17 cellular contexts compared by ENCODE assay signal in genomic region chr14:53695692-53696091, GRCh38.
DNase-seq lines count a peak whose midpoint lies in the region; ATAC-seq and TF ChIP-seq lines count a peak whose summit lies in the region.
"Had no signal": no experiment of that assay in that cellular context is flagged by ENCODE, and none has a peak within 500 bp of the region (broad histone marks: within the 10 kb centered on the region; RNA-seq: fewer than 3 reads in every experiment).

No MANE protein-coding gene starts in this region.

- H3K79me2 ChIP-seq in neural cell (replicated peaks; ENCODE audit: insufficient read depth, low read length) = no peaks in the 10 kb centered on the region
- no peaks in the 10 kb centered on the region for H3K79me2 ChIP-seq in GM23338 (replicated peaks; ENCODE audit: insufficient read depth)

- peak; percentile 47 for TF ChIP-seq EP300 in neural cell (conservative IDR thresholded peaks at IDR 0.05; ENCODE audit: poor library complexity, severe bottlenecking)

- no peak overlapping the region for H3K4me3 ChIP-seq in neural cell (ENCODE audit: low read length)
- H3K4me3 ChIP-seq in GM23338 = no peak overlapping the region
- H3K4me3 ChIP-seq: A549 had no signal

- no peak overlapping the region for H2AFZ ChIP-seq in neural cell (ENCODE audit: low read depth, low read length)
- H2AFZ ChIP-seq in GM23338 = no peak overlapping the region

- H3K36me3 ChIP-seq in neural cell (ENCODE audit: insufficient read depth, low read length) (no peaks in the 10 kb centered on the region), GM23338 (ENCODE audit: insufficient read depth) (no peaks in the 10 kb centered on the region)

- H3K27ac ChIP-seq in neural cell (ENCODE audit: low read length) (no peak overlapping the region), GM23338 (ENCODE audit: low read depth) (no peak overlapping the region)
- H3K27ac ChIP-seq: 22Rv1, A549, C4-2B had no signal

- TF ChIP-seq RAD21 in neural cell (conservative IDR thresholded peaks at IDR 0.05) = no peak

- TF ChIP-seq CTCF in neural cell (IDR thresholded peaks at IDR 0.05; ENCODE audit: poor library complexity, severe bottlenecking) (no peak), GM23338 (conservative IDR thresholded peaks at IDR 0.05; ENCODE audit: low read depth in 2 of 2) (no peak)

- H3K27me3 Mint-ChIP-seq in GM23338 (ENCODE audit: insufficient read depth, low read depth, poor library complexity) = no peaks in the 10 kb centered on the region
- no peaks in the 10 kb centered on the region for H3K27me3 Mint-ChIP-seq in activated naive CD8-positive, alpha-beta T cell treated with anti-CD3 and anti-CD28 coated beads for 36 hours
- H3K27me3 Mint-ChIP-seq: CD4-positive, alpha-beta T cell; IgD-negative memory B cell had no signal

- H3K36me3 Mint-ChIP-seq in GM23338 (ENCODE audit: low read depth) = no peaks in the 10 kb centered on the region
- no peaks in the 10 kb centered on the region for H3K36me3 Mint-ChIP-seq in activated naive CD8-positive, alpha-beta T cell treated with anti-CD3 and anti-CD28 coated beads for 36 hours
- H3K36me3 Mint-ChIP-seq: IgD-negative memory B cell had no signal

- no peaks in the 10 kb centered on the region for H3K4me1 Mint-ChIP-seq in GM23338
- no peaks in the 10 kb centered on the region for H3K4me1 Mint-ChIP-seq in activated naive CD8-positive, alpha-beta T cell treated with anti-CD3 and anti-CD28 coated beads for 36 hours
- H3K4me1 Mint-ChIP-seq: IgD-negative memory B cell had no signal

- no peak for ATAC-seq in GM23338
- ATAC-seq in HG03095 (IDR thresholded peaks at IDR 0.05; ENCODE audit: unreplicated experiment) = no peak
- ATAC-seq: A549 had no signal

- H3K9ac ChIP-seq in neural cell (ENCODE audit: low read length) = no peak overlapping the region

- DNase-seq in DMS79 treated with DMSO at 0.1 percent for 48 hours (lab: John Stamatoyannopoulos, UW) = peak; percentile 26
- no peak for DNase-seq in DMS79 (lab: John Stamatoyannopoulos, UW)
- DNase-seq in DMS53 (lab: John Stamatoyannopoulos, UW) = peak; percentile 70
- peak; percentile 41 for DNase-seq in NCI-H345 (lab: John Stamatoyannopoulos, UW)
- DNase-seq in GM23338 (ENCODE audit: low spot score) = no peak
- DNase-seq in activated naive CD8-positive, alpha-beta T cell treated with anti-CD3 and anti-CD28 coated beads for 36 hours = no peak
- DNase-seq: AML-193; CD4-positive, alpha-beta T cell; HCEC 1CT; KBM-7 had no signal

- no peak overlapping the region for H3K4me2 ChIP-seq in neural cell (ENCODE audit: low read length)
- no peak overlapping the region for H3K4me2 ChIP-seq in GM23338

- H3K9me3 Mint-ChIP-seq in GM23338 = no peaks in the 10 kb centered on the region
- H3K9me3 Mint-ChIP-seq in activated naive CD8-positive, alpha-beta T cell treated with anti-CD3 and anti-CD28 coated beads for 36 hours = peaks cover 4% of the 10 kb centered on the region

- H4K20me1 ChIP-seq in neural cell (ENCODE audit: insufficient read depth) = no peaks in the 10 kb centered on the region
- H4K20me1 ChIP-seq in GM23338 (replicated peaks; ENCODE audit: insufficient read depth) = no peaks in the 10 kb centered on the region

- no peak overlapping the region for H3K27ac Mint-ChIP-seq in GM23338
- no peak overlapping the region for H3K27ac Mint-ChIP-seq in activated naive CD8-positive, alpha-beta T cell treated with anti-CD3 and anti-CD28 coated beads for 36 hours
- H3K27ac Mint-ChIP-seq: CD4-positive, alpha-beta T cell; IgD-negative memory B cell had no signal

- no peaks in the 10 kb centered on the region for H3K4me1 ChIP-seq in GM23338 (ENCODE audit: insufficient read depth)

- H3K9me3 ChIP-seq in neural cell (ENCODE audit: low read length) = no peaks in the 10 kb centered on the region
- H3K9me3 ChIP-seq: A549, Caco-2 had no signal

- H3K9me2 ChIP-seq in neural cell (ENCODE audit: insufficient read depth, low read length) (no peaks in the 10 kb centered on the region), GM23338 (ENCODE audit: insufficient read depth) (peaks cover 17% of the 10 kb centered on the region)

- H3F3A ChIP-seq in neural cell (ENCODE audit: insufficient read depth, low read length, poor library complexity, severe bottlenecking) = no peaks in the 10 kb centered on the region
- no peaks in the 10 kb centered on the region for H3F3A ChIP-seq in GM23338 (replicated peaks; ENCODE audit: low read depth)

- H3K27me3 ChIP-seq in neural cell (ENCODE audit: insufficient read depth, low read depth, low read length) = no peaks in the 10 kb centered on the region
- H3K27me3 ChIP-seq in GM23338 (ENCODE audit: insufficient read depth) = no peaks in the 10 kb centered on the region

- no peak overlapping the region for H3K4me3 Mint-ChIP-seq in GM23338
- H3K4me3 Mint-ChIP-seq in activated naive CD8-positive, alpha-beta T cell treated with anti-CD3 and anti-CD28 coated beads for 36 hours = no peak overlapping the region
- H3K4me3 Mint-ChIP-seq: CD4-positive, alpha-beta T cell; IgD-negative memory B cell had no signal

TF ChIP-seq in neural cell, 6 proteins besides CTCF, POLR2A, EP300 and RAD21:
- peak; percentile 94 for TF ChIP-seq POLR2AphosphoS5 (IDR thresholded peaks at IDR 0.05)
- TF ChIP-seq REST (IDR thresholded peaks at IDR 0.05; ENCODE audit: borderline replicate concordance) = no peak

TF ChIP-seq in GM23338, 12 proteins besides CTCF, POLR2A, EP300 and RAD21 (continues in another document):
- TF ChIP-seq NANOG (IDR thresholded peaks at IDR 0.05; ENCODE audit: borderline replicate concordance) (no peak), STAT1 (IDR thresholded peaks at IDR 0.05; ENCODE audit: unreplicated experiment) (no peak), JUNB (IDR thresholded peaks at IDR 0.05; ENCODE audit: unreplicated experiment) (no peak), POLR2AphosphoS5 (IDR thresholded peaks at IDR 0.05; ENCODE audit: low read depth) (no peak), EZH2 (IDR thresholded peaks at IDR 0.05; ENCODE audit: low read depth, unreplicated experiment) (no peak)
- TF ChIP-seq, protein P1, sequence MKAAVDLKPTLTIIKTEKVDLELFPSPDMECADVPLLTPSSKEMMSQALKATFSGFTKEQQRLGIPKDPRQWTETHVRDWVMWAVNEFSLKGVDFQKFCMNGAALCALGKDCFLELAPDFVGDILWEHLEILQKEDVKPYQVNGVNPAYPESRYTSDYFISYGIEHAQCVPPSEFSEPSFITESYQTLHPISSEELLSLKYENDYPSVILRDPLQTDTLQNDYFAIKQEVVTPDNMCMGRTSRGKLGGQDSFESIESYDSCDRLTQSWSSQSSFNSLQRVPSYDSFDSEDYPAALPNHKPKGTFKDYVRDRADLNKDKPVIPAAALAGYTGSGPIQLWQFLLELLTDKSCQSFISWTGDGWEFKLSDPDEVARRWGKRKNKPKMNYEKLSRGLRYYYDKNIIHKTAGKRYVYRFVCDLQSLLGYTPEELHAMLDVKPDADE (IDR thresholded peaks at IDR 0.05) = no peak

Comparison
In these comparisons a context has a peak if more than half of its experiments do, and no peak if none do; other contexts are left out.
1. DNase-seq: peak in DMS79 treated with DMSO at 0.1 percent for 48 hours (single experiment), DMS53 (single experiment) and NCI-H345 (single experiment); none in DMS79 (single experiment), GM23338 (single experiment) and activated naive CD8-positive, alpha-beta T cell treated with anti-CD3 and anti-CD28 coated beads for 36 hours (single experiment).